Comparison of ENCODE assay signal across 25 cellular contexts in the genomic region with DNA sequence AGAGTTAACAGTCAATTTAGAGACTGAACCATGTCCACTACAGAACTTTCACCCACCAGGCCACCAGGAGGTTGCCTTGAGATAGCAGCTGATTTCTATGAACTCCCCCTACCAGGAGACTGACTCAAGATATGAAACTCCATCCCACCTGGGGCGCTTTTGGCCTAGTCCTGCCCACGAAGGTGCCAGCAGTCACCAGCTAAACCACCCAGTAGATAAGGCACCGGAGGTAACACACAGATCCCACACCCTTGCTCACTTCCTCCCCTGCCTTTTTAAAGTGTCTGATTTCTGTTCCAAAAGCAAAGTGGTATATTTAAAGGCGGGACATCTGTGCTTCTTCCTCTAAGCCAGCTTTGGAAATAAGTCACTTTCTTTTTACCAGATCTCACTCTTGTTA.
"Had no signal": no experiment of that assay in that cellular context is flagged by ENCODE, and none has a peak within 500 bp of the region (broad histone marks: within the 10 kb centered on the region; RNA-seq: fewer than 3 reads in every experiment).

No MANE protein-coding gene starts in this region.

- H3K27ac Mint-ChIP-seq: activated CD4-positive, alpha-beta T cell treated with anti-CD3 and anti-CD28 coated beads for 36 hours; activated naive CD4-positive, alpha-beta T cell treated with anti-CD3 and anti-CD28 coated beads, Interleukin-2, amount 50 U/mL, for 72 hours; activated T-cell treated with anti-CD3 and anti-CD28 coated beads, Interleukin-2, amount 50 U/mL, for 72 hours; naive B cell; stimulated activated memory B cell treated with anti-CD40 and anti-IgM and Interleukin-4, amounts not matched to agents 10 μg/mL and 1 μg/mL and 100 μg/mL, for 72 hours had no signal

- ATAC-seq: activated CD4-positive, alpha-beta T cell treated with anti-CD3 and anti-CD28 coated beads for 36 hours; activated naive CD4-positive, alpha-beta T cell treated with anti-CD3 and anti-CD28 coated beads, Interleukin-2, amount 50 U/mL, for 72 hours; activated T-cell treated with anti-CD3 and anti-CD28 coated beads, Interleukin-2, amount 50 U/mL, for 72 hours; psoas muscle; stimulated activated memory B cell treated with anti-CD40 and anti-IgM and Interleukin-4, amounts not matched to agents 10 μg/mL and 1 μg/mL and 100 μg/mL, for 72 hours; upper lobe of right lung had no signal

- DNase-seq: activated CD4-positive, alpha-beta T cell treated with anti-CD3 and anti-CD28 coated beads for 36 hours; activated CD4-positive, alpha-beta T cell treated with anti-CD3 and anti-CD28 coated beads, Interleukin-2, amount 50 U/mL, for 4 hours; activated CD4-positive, CD25-positive, alpha-beta regulatory T cell; activated naive CD4-positive, alpha-beta T cell; activated T-cell treated with anti-CD3 and anti-CD28 coated beads for 4 hours; activated T-cell treated with anti-CD3 and anti-CD28 coated beads, Interleukin-2, amount 50 U/mL, for 72 hours; cortex of kidney; esophagus squamous epithelium; foreskin melanocyte; mammary epithelial cell; naive B cell; psoas muscle; stimulated activated CD4-positive, alpha-beta T cell treated with anti-CD3 and anti-CD28 coated beads, Interleukin-1b, Interleukin-23, amount 100 ng/mL, for 48 hours; stimulated activated CD4-positive, alpha-beta T cell treated with anti-CD3 and anti-CD28 coated beads, Interleukin-4, amount 100 ng/mL, for 4 hours; stimulated activated CD8-positive, alpha-beta memory T cell treated with anti-CD3 and anti-CD28 coated beads, Interleukin-4, amount 100 ng/mL, for 48 hours; tibial artery; upper lobe of right lung had no signal

- H3K4me1 ChIP-seq: esophagus squamous epithelium, parathyroid adenoma, psoas muscle, right atrium auricular region, suprapubic skin, tibial artery, upper lobe of right lung had no signal

- H3K9ac ChIP-seq: parathyroid adenoma had no signal

- H3K9me3 ChIP-seq: esophagus squamous epithelium, heart right ventricle, psoas muscle, right atrium auricular region, suprapubic skin, tibial artery, upper lobe of right lung had no signal

- H3K27me3 ChIP-seq: esophagus squamous epithelium, right atrium auricular region, suprapubic skin, tibial artery, upper lobe of right lung had no signal

- H3K27ac ChIP-seq: esophagus squamous epithelium, heart right ventricle, parathyroid adenoma, psoas muscle, right atrium auricular region, suprapubic skin, tibial artery, upper lobe of right lung had no signal

- H3K36me3 ChIP-seq: esophagus squamous epithelium, heart right ventricle, right atrium auricular region, suprapubic skin, tibial artery, upper lobe of right lung had no signal

- H2AFZ ChIP-seq: parathyroid adenoma had no signal

- H3K4me3 Mint-ChIP-seq: activated CD4-positive, alpha-beta T cell treated with anti-CD3 and anti-CD28 coated beads for 36 hours; activated T-cell treated with anti-CD3 and anti-CD28 coated beads, Interleukin-2, amount 50 U/mL, for 72 hours; neural crest cell; stimulated activated memory B cell treated with anti-CD40 and anti-IgM and Interleukin-4, amounts not matched to agents 10 μg/mL and 1 μg/mL and 100 μg/mL, for 72 hours had no signal

- H3K79me2 ChIP-seq: parathyroid adenoma had no signal

- H3K4me2 ChIP-seq: smooth muscle cell had no signal

- H3K9me3 Mint-ChIP-seq: activated naive CD4-positive, alpha-beta T cell treated with anti-CD3 and anti-CD28 coated beads, Interleukin-2, amount 50 U/mL, for 72 hours; stimulated activated memory B cell treated with anti-CD40 and anti-IgM and Interleukin-4, amounts not matched to agents 10 μg/mL and 1 μg/mL and 100 μg/mL, for 72 hours had no signal

- H3K4me1 Mint-ChIP-seq: activated CD4-positive, alpha-beta T cell treated with anti-CD3 and anti-CD28 coated beads for 36 hours had no signal

- H3K4me3 ChIP-seq: esophagus squamous epithelium, heart right ventricle, psoas muscle, right atrium auricular region, smooth muscle cell, suprapubic skin, tibial artery, upper lobe of right lung had no signal
